In genomic region chr2:159307942-159308341, GRCh38 we compare ENCODE assay signal across 29 cellular contexts. TPM values are rescaled to one million over a fixed set of nuclear protein-coding genes. Genes with fewer than 3 reads are reported as not detected.
"Had no signal": no experiment of that assay in that cellular context is flagged by ENCODE, and none has a peak within 500 bp of the region (broad histone marks: within the 10 kb centered on the region; RNA-seq: fewer than 3 reads in every experiment).

No MANE protein-coding gene starts in this region.

- H3K9me3 ChIP-seq: ascending aorta had no signal

- DNase-seq: activated B cell treated with CpG ODN at 0.5 μM for 24 hours; activated CD4-positive, alpha-beta memory T cell treated with anti-CD3 and anti-CD28 coated beads for 36 hours; activated CD4-positive, alpha-beta T cell treated with anti-CD3 and anti-CD28 coated beads for 4 hours; activated CD4-positive, alpha-beta T cell treated with anti-CD3 and anti-CD28 coated beads, Interleukin-2, amount 10 ng/mL, durations not matched to agents 24 days and 14 days; activated CD4-positive, alpha-beta T cell treated with anti-CD3 and anti-CD28 coated beads, Interleukin-2, amount 50 U/mL, for 1 hour; activated CD4-positive, alpha-beta T cell treated with anti-CD3 and anti-CD28 coated beads, Interleukin-2, amount 50 U/mL, for 4 hours; activated CD4-positive, CD25-positive, alpha-beta regulatory T cell treated with anti-CD3 and anti-CD28 coated beads, Interleukin-2, amount 50 U/mL, for 72 hours; activated CD8-positive, alpha-beta memory T cell treated with anti-CD3 and anti-CD28 coated beads, Interleukin-2, amount 50 U/mL, for 48 hours; activated CD8-positive, alpha-beta T cell treated with anti-CD3 and anti-CD28 coated beads for 36 hours; activated effector memory CD4-positive, alpha-beta T cell treated with Interleukin-2 at 50 U/mL for 16 hours; activated gamma-delta T cell; activated naive CD4-positive, alpha-beta T cell treated with anti-CD3 and anti-CD28 coated beads, Interleukin-2, amount 10 ng/mL, durations not matched to agents 7 days and 5 days; activated naive CD4-positive, alpha-beta T cell treated with Interleukin-2 at 50 U/mL for 16 hours; activated naive CD8-positive, alpha-beta T cell treated with anti-CD3 and anti-CD28 coated beads, Interleukin-2, amount 10 ng/mL, durations not matched to agents 7 days and 5 days; activated naive CD8-positive, alpha-beta T cell treated with anti-CD3 and anti-CD28 coated beads, Interleukin-2, amount 50 U/mL, for 24 hours; activated T-cell treated with anti-CD3 and anti-CD28 coated beads, Interleukin-2, amount 50 U/mL, for 24 hours; activated T-cell treated with anti-CD3 and anti-CD28 coated beads, Interleukin-2, amount 50 U/mL, for 48 hours; amygdala; anterior cingulate cortex; caudate nucleus; cerebellar nuclear complex; T-cell; T-helper 2 cell; T-helper 9 cell had no signal

- H3K27me3 ChIP-seq: ascending aorta, cardiac muscle cell had no signal

- H3K4me3 ChIP-seq: ascending aorta, cardiac muscle cell had no signal

- H3K4me1 ChIP-seq: ascending aorta had no signal

- H3K36me3 ChIP-seq: ascending aorta, cardiac muscle cell had no signal

- ATAC-seq: activated CD8-positive, alpha-beta T cell treated with anti-CD3 and anti-CD28 coated beads for 36 hours; activated naive CD8-positive, alpha-beta T cell treated with anti-CD3 and anti-CD28 coated beads, Interleukin-2, amount 50 U/mL, for 24 hours; T-cell had no signal

- H3K27ac ChIP-seq: ascending aorta, cardiac muscle cell, VCaP had no signal

- FAIRE-seq: bronchial epithelial cell, TTC549 had no signal

RNA-seq across cellular contexts. Expression of gene WDSUB1, which starts 21.4 kb away (rescaled TPM):
- total RNA-seq: ascending aorta had no signal
